In the genomic region with DNA sequence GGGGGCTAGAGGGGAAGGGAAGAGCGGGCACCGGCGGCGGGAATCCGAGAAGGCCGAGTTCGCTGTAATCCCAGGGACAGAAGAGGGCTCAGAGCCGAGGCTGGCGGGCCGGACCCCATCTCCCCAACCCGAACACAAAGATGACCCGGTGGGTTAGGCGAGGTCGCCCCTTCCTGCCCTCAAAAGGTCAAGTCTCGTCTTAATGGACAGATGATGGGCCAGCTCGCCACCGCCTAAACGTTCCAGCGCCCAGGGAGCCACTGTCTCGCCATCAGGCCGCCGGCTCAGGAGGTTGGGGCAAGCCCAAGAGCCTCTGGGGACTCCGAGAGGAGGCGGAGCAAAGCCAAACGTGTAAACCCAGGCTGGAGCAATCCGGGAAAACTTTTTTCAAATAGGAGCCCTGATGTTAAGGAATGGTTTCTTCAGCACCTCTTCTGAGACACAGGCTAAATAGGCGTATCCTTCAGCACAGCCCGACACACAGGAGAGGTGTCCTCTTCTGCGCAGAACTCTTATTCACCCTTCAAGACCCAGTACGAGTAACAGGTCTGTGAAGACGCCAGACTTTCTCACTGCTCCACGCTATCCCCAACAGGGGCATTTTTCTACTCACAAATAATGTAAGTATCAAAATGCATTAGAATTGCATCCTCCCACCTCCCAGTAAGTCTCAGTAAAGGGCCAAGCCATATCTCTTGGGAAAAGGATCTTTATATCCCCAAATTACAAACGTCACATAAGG, we compare ENCODE assay signal across 9 cellular contexts. TPM values are rescaled to one million over a fixed set of nuclear protein-coding genes. Genes with fewer than 3 reads are reported as not detected.
DNase-seq lines count a peak whose midpoint lies in the region; ATAC-seq, FAIRE-seq and TF ChIP-seq lines count a peak whose summit lies in the region.
"Had no signal": no experiment of that assay in that cellular context is flagged by ENCODE, and none has a peak within 500 bp of the region (broad histone marks: within the 10 kb centered on the region; RNA-seq: fewer than 3 reads in every experiment).

No MANE protein-coding gene starts in this region.

- H3K36me3 Mint-ChIP-seq in progenitor cell of endocrine pancreas (ENCODE audit: insufficient read depth): peaks cover 3% of the 10 kb centered on the region

- intact Hi-C loops in OCI-LY7 (cut with micrococcal nuclease; ENCODE audit: unreplicated experiment): no loop called here

- H3K27ac ChIP-seq in OCI-LY7 (ENCODE audit: low read depth, low read length, poor library complexity, severe bottlenecking) (no peak overlapping the region), RWPE1 (no peak overlapping the region)

- H3K27ac Mint-ChIP-seq in progenitor cell of endocrine pancreas: no peak overlapping the region

- ATAC-seq in GM18505 (IDR thresholded peaks at IDR 0.05; ENCODE audit: unreplicated experiment): no peak

- TF ChIP-seq CTCF in OCI-LY7 (conservative IDR thresholded peaks at IDR 0.05; ENCODE audit: low read length) (no peak), fibroblast of villous mesenchyme (IDR thresholded peaks at IDR 0.05; ENCODE audit: insufficient read depth, low read depth, low read length) (no peak), progenitor cell of endocrine pancreas (IDR thresholded peaks at IDR 0.05; ENCODE audit: unreplicated experiment) (no peak), RWPE1 (conservative IDR thresholded peaks at IDR 0.05; ENCODE audit: low read depth) (no peak)

- CTCF ChIA-PET in OCI-LY7 (lab: Charles Lee; ENCODE audit: unreplicated experiment) (no interaction called here), RWPE1 (lab: Yijun Ruan, JAX) (no interaction called here)

- no peak overlapping the region for H2AFZ ChIP-seq in OCI-LY7 (ENCODE audit: low read length)

- peaks cover 19% of the 10 kb centered on the region for H3K4me1 ChIP-seq in OCI-LY7 (ENCODE audit: insufficient read depth, low read length, poor library complexity, severe bottlenecking)

- H3K36me3 ChIP-seq in OCI-LY7 (ENCODE audit: insufficient read depth, low read length): peaks cover 16% of the 10 kb centered on the region

- H3K4me3 Mint-ChIP-seq in progenitor cell of endocrine pancreas (ENCODE audit: low read depth): peak overlapping the region; percentile 53

- peaks cover 80% of the 10 kb centered on the region for H3K27me3 Mint-ChIP-seq in progenitor cell of endocrine pancreas

- peak overlapping the region; percentile 46 for H3K4me2 ChIP-seq in OCI-LY7 (ENCODE audit: low read length)

- H3K9me3 ChIP-seq in OCI-LY7 (ENCODE audit: low read length): no peaks in the 10 kb centered on the region

- peak overlapping the region; percentile 45 for H3K4me3 ChIP-seq in OCI-LY7 (ENCODE audit: low read depth, low read length, poor library complexity, severe bottlenecking)
- H3K4me3 ChIP-seq in fibroblast of villous mesenchyme (ENCODE audit: low read depth, low read length): peak overlapping the region; percentile 63

- H3K9me2 ChIP-seq in OCI-LY7 (ENCODE audit: insufficient read depth, low read length): no peaks in the 10 kb centered on the region

- H3K9me3 Mint-ChIP-seq in progenitor cell of endocrine pancreas (ENCODE audit: low read depth): no peaks in the 10 kb centered on the region

- H3K79me2 ChIP-seq in OCI-LY7 (ENCODE audit: insufficient read depth, low read depth, low read length): no peaks in the 10 kb centered on the region

- H3K4me1 Mint-ChIP-seq in progenitor cell of endocrine pancreas (ENCODE audit: low read depth): peaks cover 7% of the 10 kb centered on the region

- no TSS peak for BruUV-seq in OCI-LY7 (replicated peaks; lab: Mats Ljungman, UMichigan)

- POLR2A ChIA-PET in OCI-LY7 (lab: Charles Lee): interaction anchor here (0.6 to 0.8 kb wide), 3 partner anchors 18 to 188 kb away, joined by 3 to 8 read pairs (median 4); no protein-coding TSS in a partner anchor
- POLR2A ChIA-PET in RWPE1 (lab: Yijun Ruan, JAX; ENCODE audit: low non-redundant PET): no interaction called here

- H4K20me1 ChIP-seq in OCI-LY7 (ENCODE audit: insufficient read depth, low read length): peaks cover 13% of the 10 kb centered on the region; the same call in 1 of the 2 replicates

- no peak for TF ChIP-seq POLR2A in GM18505 (IDR thresholded peaks at IDR 0.05; ENCODE audit: borderline replicate concordance, extremely low read depth, insufficient read depth, insufficient read length)

- FAIRE-seq in GM19239 (lab: Jason Lieb, UNC): no peak

- DNase-seq in ELF-1 (ENCODE audit: low read depth, low spot score): peak; percentile 66
- DNase-seq in OCI-LY7 (ENCODE audit: low spot score): no peak
- DNase-seq in fibroblast of villous mesenchyme (ENCODE audit: low read depth): no peak
- no peak for DNase-seq in progenitor cell of endocrine pancreas (ENCODE audit: low spot score, unreplicated experiment)
- DNase-seq in RWPE1 (ENCODE audit: low spot score): no peak
- DNase-seq in NOMO-1 (lab: John Stamatoyannopoulos, UW; ENCODE audit: unreplicated experiment in 2 of 2): no peak
- no peak for DNase-seq in GM19239 (ENCODE audit: insufficient read length, low spot score)

RNA-seq across cellular contexts. Expression of gene POU4F1, which starts 6.3 kb away (rescaled TPM):
- total RNA-seq in OCI-LY7 (2014; rRNA removed; shearing (Covaris generic)): 6.9 and 7.3 TPM in 2 replicates
- total RNA-seq in OCI-LY7 (2022) (4.5 and 4.6 TPM in 2 replicates), fibroblast of villous mesenchyme (under 0.01 TPM in 1 of 2 replicates, not detected in the other), progenitor cell of endocrine pancreas (0.36 and 0.38 TPM in 2 replicates)
- total RNA-seq: renal cortical epithelial cell had no signal

RNA-seq across cellular contexts. Expression of gene OBI1, which starts 49.3 kb away (rescaled TPM):
- total RNA-seq in OCI-LY7 (2014; rRNA removed; shearing (Covaris generic)): 17.9 and 18.0 TPM in 2 replicates
- total RNA-seq in OCI-LY7 (2022): 17.0 and 18.3 TPM in 2 replicates
- 12.6 and 18.1 TPM in 2 replicates for total RNA-seq in fibroblast of villous mesenchyme
- 22.3 TPM in 2 replicates for total RNA-seq in progenitor cell of endocrine pancreas
